16 cellular contexts compared by ENCODE assay signal in the genomic region with DNA sequence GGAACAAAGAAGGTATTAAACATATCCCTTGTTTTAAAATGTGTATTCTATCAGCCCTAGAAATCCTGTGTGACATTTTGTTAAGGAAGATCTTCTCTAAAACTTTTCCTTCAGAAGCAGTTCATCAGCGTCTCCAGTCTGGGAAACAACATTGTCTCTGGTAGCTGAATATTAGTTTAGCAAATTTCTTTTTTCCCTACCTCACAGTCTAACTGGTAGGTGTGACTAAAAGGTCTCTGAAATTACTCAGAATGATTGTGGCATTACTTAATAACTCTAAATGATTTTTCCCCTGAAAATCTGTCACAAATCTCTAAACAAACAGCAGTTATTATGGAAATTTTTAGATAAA.
A peak's percentile ranks its signal among the peaks of the same experiment; 100 is the strongest.
DNase-seq lines count a peak whose midpoint lies in the region; ATAC-seq and TF ChIP-seq lines count a peak whose summit lies in the region.
"Had no signal": no experiment of that assay in that cellular context is flagged by ENCODE, and none has a peak within 500 bp of the region (broad histone marks: within the 10 kb centered on the region; RNA-seq: fewer than 3 reads in every experiment).

No MANE protein-coding gene starts in this region.

- H3K27me3 ChIP-seq in Panc1 (ENCODE audit: control insufficient read depth, insufficient read depth, low read length) (no peaks in the 10 kb centered on the region), brain microvascular endothelial cell (replicated peaks) (no peaks in the 10 kb centered on the region), osteoblast (ENCODE audit: insufficient read depth, low read length) (no peaks in the 10 kb centered on the region)

- peak overlapping the region; percentile 57 for H2AFZ ChIP-seq in osteoblast (ENCODE audit: low read length)

- no peaks in the 10 kb centered on the region for H3K79me2 ChIP-seq in osteoblast (ENCODE audit: insufficient read depth, low read length)

- in situ Hi-C loops in Panc1 (cut with HindIII; ENCODE audit: low pct_unique_long_range_greater_than_20kb, low sequenced_read_pairs) (no loop called here), brain microvascular endothelial cell (cut with HindIII; ENCODE audit: low pct_ligation_motif_present, low sequenced_read_pairs) (no loop called here)

- DNase-seq in AG10803 (ENCODE audit: low read depth) (peak; percentile 0), Panc1 (ENCODE audit: low read depth, low spot score) (no peak), brain microvascular endothelial cell (no peak), osteoblast (ENCODE audit: insufficient read length, low spot score, missing footprints) (no peak), DMS53 (lab: John Stamatoyannopoulos, UW) (no peak)
- DNase-seq: C1 segment of cervical spinal cord; CD8-positive, alpha-beta memory T cell; DMS79; H7; NCI-H1105 treated with DMSO at 0.1 percent for 48 hours; NCI-H1694; NCI-H2081 treated with DMSO at 0.1 percent for 48 hours; RPMI8226 had no signal

- H3K27ac ChIP-seq in Panc1 (ENCODE audit: low read length) (peak overlapping the region; percentile 71), brain microvascular endothelial cell (peak overlapping the region; percentile 56), osteoblast (ENCODE audit: low read depth, low read length) (peak overlapping the region; percentile 83)

- H3K4me2 ChIP-seq in osteoblast (ENCODE audit: insufficient read depth, low read length) = peak overlapping the region; percentile 49

- intact Hi-C loops in Panc1 (cut with micrococcal nuclease; ENCODE audit: unreplicated experiment) = loop anchor here (1.0 kb wide), 1 partner anchor 20 kb away; no protein-coding TSS in a partner anchor

- H3K4me3 ChIP-seq in AG10803 (ENCODE audit: low read length) = no peak overlapping the region
- peak overlapping the region in 1 of 2 experiments; percentile 15; a peak in 3 of 4 replicates for H3K4me3 ChIP-seq in Panc1 (ENCODE audit: low read depth in 2 of 2, low read length in 2 of 2)
- H3K4me3 ChIP-seq in brain microvascular endothelial cell (ENCODE audit: low read depth, low read length) = no peak overlapping the region
- peak overlapping the region; percentile 15 for H3K4me3 ChIP-seq in osteoblast (ENCODE audit: insufficient read depth, low read length)
- H3K4me3 ChIP-seq: K562 had no signal

- CTCF ChIA-PET in Panc1 (lab: Charles Lee) = no interaction called here

- H4K20me1 ChIP-seq in osteoblast (ENCODE audit: insufficient read depth, low read length) = no peaks in the 10 kb centered on the region

- BruUV-seq in Panc1 (replicated peaks; lab: Mats Ljungman, UMichigan) = no TSS peak

- no peak for TF ChIP-seq CTCF in AG10803 (conservative IDR thresholded peaks at IDR 0.05; ENCODE audit: low read length)
- TF ChIP-seq CTCF in Panc1 (IDR thresholded peaks at IDR 0.05) = no peak
- no peak for TF ChIP-seq CTCF in brain microvascular endothelial cell (IDR thresholded peaks at IDR 0.05; ENCODE audit: low read depth, low read length, missing control alignments)
- no peak for TF ChIP-seq CTCF in osteoblast (IDR thresholded peaks at IDR 0.05; ENCODE audit: extremely low read depth, low read depth, low read length)

- POLR2A ChIA-PET in Panc1 (lab: Charles Lee) = no interaction called here

- peaks cover 10% of the 10 kb centered on the region for H3K4me1 ChIP-seq in Panc1 (ENCODE audit: control insufficient read depth, insufficient read depth, low read length)
- peaks cover 16% of the 10 kb centered on the region for H3K4me1 ChIP-seq in osteoblast (ENCODE audit: insufficient read depth, low read length)

- H3K36me3 ChIP-seq in Panc1 (ENCODE audit: control insufficient read depth, insufficient read depth, low read length) = no peaks in the 10 kb centered on the region
- H3K36me3 ChIP-seq in brain microvascular endothelial cell (replicated peaks) = no peaks in the 10 kb centered on the region
- no peaks in the 10 kb centered on the region for H3K36me3 ChIP-seq in osteoblast (ENCODE audit: insufficient read depth, low read length)

- H3K9me3 ChIP-seq in Panc1 (ENCODE audit: control insufficient read depth, insufficient read depth, low read depth, low read length) (no peaks in the 10 kb centered on the region), osteoblast (ENCODE audit: low read depth, low read length) (peaks cover 3% of the 10 kb centered on the region)

- ATAC-seq in Panc1 (peak; percentile 78), GM21723 (IDR thresholded peaks at IDR 0.05; ENCODE audit: unreplicated experiment) (no peak), HG03097 (IDR thresholded peaks at IDR 0.05; ENCODE audit: low FRiP score, unreplicated experiment) (no peak)
- ATAC-seq: K562 had no signal
